In genomic region chr11:74330065-74330858, GRCh38 we compare ENCODE assay signal across 18 cellular contexts. TPM values are rescaled to one million over a fixed set of nuclear protein-coding genes. Genes with fewer than 3 reads are reported as not detected.
DNase-seq lines count a peak whose midpoint lies in the region; TF ChIP-seq lines count a peak whose summit lies in the region.
"Had no signal": no experiment of that assay in that cellular context is flagged by ENCODE, and none has a peak within 500 bp of the region (broad histone marks: within the 10 kb centered on the region; RNA-seq: fewer than 3 reads in every experiment).

No MANE protein-coding gene starts in this region.

- peaks cover 1% of the 10 kb centered on the region for H3K36me3 ChIP-seq in mammary epithelial cell (ENCODE audit: insufficient read depth, low read length)
- H3K36me3 ChIP-seq in CD4-positive, alpha-beta memory T cell (ENCODE audit: insufficient read depth, low read length) = no peaks in the 10 kb centered on the region
- H3K36me3 ChIP-seq: gastroesophageal sphincter had no signal

- H3K27ac Mint-ChIP-seq in CD4-positive, alpha-beta memory T cell = peak overlapping the region in 1 of 7 donors; percentile 4
- H3K27ac Mint-ChIP-seq: nephron progenitor cell, T-cell had no signal

- peaks cover 14 to 17% of the 10 kb centered on the region in 2 donors for H3K36me3 Mint-ChIP-seq in CD4-positive, alpha-beta memory T cell

- POLR2A ChIA-PET in CD4-positive, alpha-beta memory T cell (lab: Charles Lee; ENCODE audit: partially characterized antibody) = no interaction called here

- no peaks in the 10 kb centered on the region for H3K4me1 Mint-ChIP-seq in CD4-positive, alpha-beta memory T cell
- H3K4me1 Mint-ChIP-seq: T-cell had no signal

- H3K27ac ChIP-seq in mammary epithelial cell (ENCODE audit: insufficient read depth, low read depth, low read length) = no peak overlapping the region
- H3K27ac ChIP-seq in CD4-positive, alpha-beta memory T cell (ENCODE audit: low read depth, low read length) = no peak overlapping the region
- H3K27ac ChIP-seq: BLaER1 treated with 17β-estradiol and CSF1 and Interleukin-3, amounts not matched to agents 10 nM and 100 nM; gastroesophageal sphincter had no signal

- intact Hi-C loops in mammary epithelial cell (cut with micrococcal nuclease) = no loop called here
- intact Hi-C loops in CD4-positive, alpha-beta memory T cell (cut with micrococcal nuclease) = no loop called here

- H3K9me3 Mint-ChIP-seq in CD4-positive, alpha-beta memory T cell = peaks cover 0 to 2% (median 0%) of the 10 kb centered on the region in 8 donors
- H3K9me3 Mint-ChIP-seq: T-cell had no signal

- no peaks in the 10 kb centered on the region for H4K20me1 ChIP-seq in mammary epithelial cell (ENCODE audit: insufficient read depth, low read length)
- H4K20me1 ChIP-seq: BLaER1 treated with 17β-estradiol and CSF1 and Interleukin-3, amounts not matched to agents 10 nM and 100 nM had no signal

- H3K4me3 ChIP-seq in mammary epithelial cell (replicated peaks in 1 of 3; ENCODE audit: insufficient read depth in 1 of 3, low read depth in 2 of 3, low read length in 3 of 3) = no peak overlapping the region
- H3K4me3 ChIP-seq in CD4-positive, alpha-beta memory T cell (ENCODE audit: low read length in 2 of 2) = no peak overlapping the region
- H3K4me3 ChIP-seq: BLaER1 treated with 17β-estradiol and CSF1 and Interleukin-3, amounts not matched to agents 10 nM and 100 nM; gastroesophageal sphincter had no signal

- CTCF ChIA-PET in mammary epithelial cell (lab: Charles Lee; ENCODE audit: low non-redundant PET) = no interaction called here
- CTCF ChIA-PET in CD4-positive, alpha-beta memory T cell (lab: Charles Lee; ENCODE audit: partially characterized antibody) = no interaction called here

- no peaks in the 10 kb centered on the region for H3K27me3 ChIP-seq in mammary epithelial cell (ENCODE audit: insufficient read depth, low read length)
- no peaks in the 10 kb centered on the region for H3K27me3 ChIP-seq in CD4-positive, alpha-beta memory T cell (ENCODE audit: insufficient read depth, low read length)
- H3K27me3 ChIP-seq: BLaER1 treated with 17β-estradiol and CSF1 and Interleukin-3, amounts not matched to agents 10 nM and 100 nM; gastroesophageal sphincter had no signal

- peaks cover 4% of the 10 kb centered on the region for H3K4me1 ChIP-seq in mammary epithelial cell (ENCODE audit: insufficient read depth, low read length)
- H3K4me1 ChIP-seq in CD4-positive, alpha-beta memory T cell (ENCODE audit: insufficient read depth, low read length) = no peaks in the 10 kb centered on the region
- H3K4me1 ChIP-seq: BLaER1 treated with 17β-estradiol and CSF1 and Interleukin-3, amounts not matched to agents 10 nM and 100 nM had no signal

- H3K4me3 Mint-ChIP-seq in CD4-positive, alpha-beta memory T cell = no peak overlapping the region
- H3K4me3 Mint-ChIP-seq: nephron progenitor cell, T-cell had no signal

- no peak overlapping the region for H3K4me2 ChIP-seq in mammary epithelial cell (ENCODE audit: insufficient read depth, low read depth, low read length)
- H3K4me2 ChIP-seq: BLaER1 treated with 17β-estradiol and CSF1 and Interleukin-3, amounts not matched to agents 10 nM and 100 nM had no signal

- DNase-seq in AG20443 (ENCODE audit: low spot score) (peak; percentile 48), LHCN-M2 (ENCODE audit: low read depth) (peak; percentile 76), mammary epithelial cell (peak; percentile 61), iris pigment epithelial cell (ENCODE audit: low read depth) (peak; percentile 88), hippocampal formation (lab: John Stamatoyannopoulos, UW) (no peak), NCI-H2081 (lab: John Stamatoyannopoulos, UW) (no peak), NOMO-1 treated with dmso at 0.1 percent for 144 hours (lab: John Stamatoyannopoulos, UW; ENCODE audit: unreplicated experiment) (no peak)
- DNase-seq in CD4-positive, alpha-beta memory T cell = no peak
- DNase-seq: activated CD4-positive, alpha-beta T cell treated with anti-CD3 and anti-CD28 coated beads, Interleukin-2, amount 50 U/mL, for 4 hours; activated effector memory CD4-positive, alpha-beta T cell treated with Interleukin-2 at 50 U/mL for 16 hours; cerebellar nuclear complex; Karpas-422; NCI-H2081 treated with DMSO at 0.1 percent for 48 hours; nephron progenitor cell; NK-92 treated with Interleukin-12 subunit alpha and Interleukin-12 subunit beta, amount 100 ng/mL, for 24 hours; T-cell had no signal

- H3K79me2 ChIP-seq in mammary epithelial cell (ENCODE audit: insufficient read depth, low read length) = no peaks in the 10 kb centered on the region

- no peaks in the 10 kb centered on the region for H3K9me3 ChIP-seq in mammary epithelial cell (replicated peaks; ENCODE audit: insufficient read depth, low read length)
- H3K9me3 ChIP-seq in CD4-positive, alpha-beta memory T cell (ENCODE audit: control insufficient read depth in 1 of 2, low read length in 2 of 2) = no peaks in the 10 kb centered on the region
- H3K9me3 ChIP-seq: gastroesophageal sphincter had no signal

- dilution Hi-C loops in mammary epithelial cell (cut with HindIII; ENCODE audit: low sequenced_read_pairs) = loop anchor here (10.0 kb wide), 1 partner anchor 245 kb away; no protein-coding TSS in a partner anchor

- no peak overlapping the region for H3K9ac ChIP-seq in mammary epithelial cell (ENCODE audit: insufficient read depth, low read length)
- H3K9ac ChIP-seq: BLaER1 treated with 17β-estradiol and CSF1 and Interleukin-3, amounts not matched to agents 10 nM and 100 nM had no signal

- in situ Hi-C loops in mammary epithelial cell (cut with MboI; ENCODE audit: low sequenced_read_pairs in 2 of 2) = no loop called here

- no peak overlapping the region for H2AFZ ChIP-seq in mammary epithelial cell (ENCODE audit: low read depth, low read length)

- TF ChIP-seq CTCF in mammary epithelial cell (conservative IDR thresholded peaks at IDR 0.05 in 1 of 2, IDR thresholded peaks at IDR 0.05 in 1 of 2; ENCODE audit: extremely low read depth in 1 of 2, insufficient read depth in 1 of 2, low read depth in 1 of 2, low read length in 2 of 2) = no peak

- H3K27me3 Mint-ChIP-seq in CD4-positive, alpha-beta memory T cell = no peaks in the 10 kb centered on the region

- no TSS peak for BruUV-seq in mammary epithelial cell (replicated peaks; lab: Mats Ljungman, UMichigan)

RNA-seq across cellular contexts. Expression of gene P4HA3, which starts 18.8 kb away (rescaled TPM):
- 3.1 TPM in 2 replicates for total RNA-seq in LHCN-M2 (2014; rRNA removed)
- 1.4 TPM for polyA plus RNA-seq in LHCN-M2 (2012)
- total RNA-seq in mammary epithelial cell = 1 to 10 TPM in 1 of 2 donors, under 1 TPM in 1; 0.17 to 1.4 TPM
- polyA plus RNA-seq in mammary epithelial cell = 1.2 TPM
- polyA minus RNA-seq in mammary epithelial cell = not detected
- total RNA-seq in CD4-positive, alpha-beta memory T cell = not detected
- polyA plus RNA-seq in CD4-positive, alpha-beta memory T cell = not detected
- total RNA-seq: T-cell had no signal

Comparison
In these comparisons a context has a peak if more than half of its experiments do, and no peak if none do; other contexts are left out.
1. DNase-seq: peak in AG20443 (single experiment), LHCN-M2 (single experiment), mammary epithelial cell (single experiment) and iris pigment epithelial cell (single experiment); none in hippocampal formation (0 of 2), CD4-positive, alpha-beta memory T cell (0 of 5), NCI-H2081 (0 of 2) and NOMO-1 treated with dmso at 0.1 percent for 144 hours (single experiment).